ENCODE assay signal across 11 cellular contexts in genomic region chr5:103829585-103829984, GRCh38.
A peak's percentile ranks its signal among the peaks of the same experiment; 100 is the strongest.
DNase-seq lines count a peak whose midpoint lies in the region; TF ChIP-seq lines count a peak whose summit lies in the region.
"Had no signal": no experiment of that assay in that cellular context is flagged by ENCODE, and none has a peak within 500 bp of the region (broad histone marks: within the 10 kb centered on the region; RNA-seq: fewer than 3 reads in every experiment).

No MANE protein-coding gene starts in this region.

- peak; percentile 73 for TF ChIP-seq CTCF in chondrocyte (IDR thresholded peaks at IDR 0.05)
- peak; percentile 51 for TF ChIP-seq CTCF in progenitor cell of endocrine pancreas (IDR thresholded peaks at IDR 0.05; ENCODE audit: unreplicated experiment)

- no peaks in the 10 kb centered on the region for H3K4me1 Mint-ChIP-seq in chondrocyte (ENCODE audit: low read depth)
- H3K4me1 Mint-ChIP-seq in progenitor cell of endocrine pancreas (ENCODE audit: low read depth): no peaks in the 10 kb centered on the region
- H3K4me1 Mint-ChIP-seq: activated naive CD8-positive, alpha-beta T cell treated with anti-CD3 and anti-CD28 coated beads for 36 hours had no signal

- H3K27me3 Mint-ChIP-seq in chondrocyte (ENCODE audit: low read depth) (no peaks in the 10 kb centered on the region), progenitor cell of endocrine pancreas (no peaks in the 10 kb centered on the region)
- H3K27me3 Mint-ChIP-seq: activated naive CD8-positive, alpha-beta T cell treated with anti-CD3 and anti-CD28 coated beads for 36 hours had no signal

- peak; percentile 13 for DNase-seq in SKM-1 treated with dmso at 0.1 percent for 144 hours (lab: John Stamatoyannopoulos, UW; ENCODE audit: unreplicated experiment)
- DNase-seq in SKM-1 (lab: John Stamatoyannopoulos, UW; ENCODE audit: unreplicated experiment): no peak
- DNase-seq in NAMALWA (ENCODE audit: low spot score): peak; percentile 48
- no peak for DNase-seq in chondrocyte (ENCODE audit: low spot score)
- DNase-seq in progenitor cell of endocrine pancreas (ENCODE audit: low spot score, unreplicated experiment): no peak
- no peak for DNase-seq in AG20443 (ENCODE audit: low spot score)
- DNase-seq in medulla oblongata (ENCODE audit: extremely low spot score): no peak
- no peak for DNase-seq in central memory CD4-positive, alpha-beta T cell
- DNase-seq: activated CD4-positive, CD25-positive, alpha-beta regulatory T cell treated with anti-CD3 and anti-CD28 coated beads, Interleukin-2, amount 50 U/mL, for 72 hours; activated naive CD8-positive, alpha-beta T cell treated with anti-CD3 and anti-CD28 coated beads for 36 hours; NCI-H1105 treated with DMSO at 0.1 percent for 48 hours had no signal

- H3K9me3 Mint-ChIP-seq in chondrocyte (ENCODE audit: low read depth) (no peaks in the 10 kb centered on the region), progenitor cell of endocrine pancreas (ENCODE audit: low read depth) (peaks cover 5% of the 10 kb centered on the region)

- H3K4me3 Mint-ChIP-seq in chondrocyte (ENCODE audit: unreplicated experiment): no peak overlapping the region
- no peak overlapping the region for H3K4me3 Mint-ChIP-seq in progenitor cell of endocrine pancreas (ENCODE audit: low read depth)
- H3K4me3 Mint-ChIP-seq: activated naive CD8-positive, alpha-beta T cell treated with anti-CD3 and anti-CD28 coated beads for 36 hours had no signal

- H3K36me3 Mint-ChIP-seq in chondrocyte (ENCODE audit: low read depth) (no peaks in the 10 kb centered on the region), progenitor cell of endocrine pancreas (ENCODE audit: insufficient read depth) (no peaks in the 10 kb centered on the region)
- H3K36me3 Mint-ChIP-seq: activated naive CD8-positive, alpha-beta T cell treated with anti-CD3 and anti-CD28 coated beads for 36 hours had no signal

- no peak overlapping the region for H3K27ac Mint-ChIP-seq in chondrocyte (ENCODE audit: unreplicated experiment)
- no peak overlapping the region for H3K27ac Mint-ChIP-seq in progenitor cell of endocrine pancreas
- H3K27ac Mint-ChIP-seq: activated naive CD8-positive, alpha-beta T cell treated with anti-CD3 and anti-CD28 coated beads for 36 hours had no signal

Comparison
In these comparisons a context has a peak if more than half of its experiments do, and no peak if none do; other contexts are left out.
1. DNase-seq: peak in SKM-1 treated with dmso at 0.1 percent for 144 hours (single experiment) and NAMALWA (single experiment); none in SKM-1 (single experiment), chondrocyte (single experiment), progenitor cell of endocrine pancreas (single experiment), AG20443 (single experiment), medulla oblongata (single experiment) and central memory CD4-positive, alpha-beta T cell (single experiment).